21 cellular contexts compared by ENCODE assay signal in the genomic region with DNA sequence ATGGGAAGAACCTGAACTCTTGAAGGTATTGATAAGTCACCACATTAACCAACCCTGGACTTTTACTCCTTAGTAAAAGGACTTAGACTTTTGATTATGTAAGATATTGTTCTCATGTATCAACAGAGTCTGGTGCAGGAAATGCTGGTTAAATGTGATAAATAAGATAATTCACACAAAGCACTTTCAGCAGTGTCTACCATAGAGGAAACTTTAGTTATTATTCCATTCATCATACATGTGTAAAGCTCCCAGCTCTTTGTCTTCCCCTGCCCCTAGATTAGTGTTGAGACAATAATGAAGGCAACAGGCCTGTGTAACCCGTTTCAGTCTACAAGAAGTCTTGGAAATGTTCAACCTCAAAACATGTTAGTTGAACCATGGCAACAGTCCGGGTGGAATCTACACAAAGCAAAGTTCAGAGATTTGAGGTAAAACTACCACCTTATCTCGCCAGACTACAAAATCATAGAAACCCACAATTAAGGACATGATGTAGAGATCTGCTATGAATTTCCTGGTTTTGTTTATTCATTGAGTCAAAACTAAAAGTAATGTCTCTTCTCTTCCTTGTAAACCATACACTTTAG.
"Had no signal": no experiment of that assay in that cellular context is flagged by ENCODE, and none has a peak within 500 bp of the region (broad histone marks: within the 10 kb centered on the region; RNA-seq: fewer than 3 reads in every experiment).

No MANE protein-coding gene starts in this region.

- H3K36me3 Mint-ChIP-seq: activated naive CD4-positive, alpha-beta T cell treated with anti-CD3 and anti-CD28 coated beads, Interleukin-2, amount 10 ng/mL, durations not matched to agents 7 days and 5 days had no signal

- H3K4me3 Mint-ChIP-seq: activated CD4-positive, alpha-beta T cell treated with anti-CD3 and anti-CD28 coated beads, Interleukin-2, amount 10 ng/mL, durations not matched to agents 24 days and 14 days; activated CD8-positive, alpha-beta T cell treated with anti-CD3 and anti-CD28 coated beads for 36 hours; activated naive CD4-positive, alpha-beta T cell treated with anti-CD3 and anti-CD28 coated beads, Interleukin-2, amount 10 ng/mL, durations not matched to agents 7 days and 5 days; activated T-cell treated with anti-CD3 and anti-CD28 coated beads, Interleukin-2, amount 50 U/mL, for 24 hours; dendritic cell treated with granulocyte-macrophage colony-stimulating factor and Interleukin-4, amounts not matched to agents 40 ng/mL and 50 ng/mL, for 4 days; nephron; stimulated activated naive B cell treated with anti-CD40 and anti-IgM and Interleukin-4, amounts not matched to agents 10 μg/mL and 1 μg/mL and 100 μg/mL, for 72 hours had no signal

- H3K4me3 ChIP-seq: ascending aorta, hepatocyte, sigmoid colon, thoracic aorta, upper lobe of left lung had no signal

- H3K9me3 ChIP-seq: sigmoid colon had no signal

- H3K36me3 ChIP-seq: ascending aorta, sigmoid colon, thoracic aorta, upper lobe of left lung had no signal

- H3K27me3 ChIP-seq: ascending aorta, hepatocyte, sigmoid colon, upper lobe of left lung had no signal

- H3K27ac ChIP-seq: ascending aorta, epithelial cell of prostate, hepatocyte, sigmoid colon, thoracic aorta, upper lobe of left lung had no signal

- H2AFZ ChIP-seq: hepatocyte had no signal

- H3K79me2 ChIP-seq: hepatocyte had no signal

- H3K27me3 Mint-ChIP-seq: activated CD4-positive, alpha-beta T cell treated with anti-CD3 and anti-CD28 coated beads, Interleukin-2, amount 10 ng/mL, durations not matched to agents 24 days and 14 days; activated CD8-positive, alpha-beta T cell treated with anti-CD3 and anti-CD28 coated beads for 36 hours; activated naive CD4-positive, alpha-beta T cell treated with anti-CD3 and anti-CD28 coated beads, Interleukin-2, amount 10 ng/mL, durations not matched to agents 7 days and 5 days; activated T-cell treated with anti-CD3 and anti-CD28 coated beads, Interleukin-2, amount 50 U/mL, for 24 hours; dendritic cell treated with granulocyte-macrophage colony-stimulating factor and Interleukin-4, amounts not matched to agents 40 ng/mL and 50 ng/mL, for 4 days; stimulated activated naive B cell treated with anti-CD40 and anti-IgM and Interleukin-4, amounts not matched to agents 10 μg/mL and 1 μg/mL and 100 μg/mL, for 72 hours had no signal

- H3K4me1 ChIP-seq: ascending aorta, sigmoid colon had no signal

- H3K27ac Mint-ChIP-seq: activated CD4-positive, alpha-beta T cell treated with anti-CD3 and anti-CD28 coated beads, Interleukin-2, amount 10 ng/mL, durations not matched to agents 24 days and 14 days; activated CD8-positive, alpha-beta T cell treated with anti-CD3 and anti-CD28 coated beads for 36 hours; activated naive CD4-positive, alpha-beta T cell treated with anti-CD3 and anti-CD28 coated beads, Interleukin-2, amount 10 ng/mL, durations not matched to agents 7 days and 5 days; activated T-cell treated with anti-CD3 and anti-CD28 coated beads, Interleukin-2, amount 50 U/mL, for 24 hours; dendritic cell treated with granulocyte-macrophage colony-stimulating factor and Interleukin-4, amounts not matched to agents 40 ng/mL and 50 ng/mL, for 4 days; nephron; stimulated activated naive B cell treated with anti-CD40 and anti-IgM and Interleukin-4, amounts not matched to agents 10 μg/mL and 1 μg/mL and 100 μg/mL, for 72 hours had no signal

- ATAC-seq: activated CD8-positive, alpha-beta T cell treated with anti-CD3 and anti-CD28 coated beads for 36 hours; left cardiac atrium; stimulated activated naive B cell treated with anti-CD40 and anti-IgM and Interleukin-4, amounts not matched to agents 10 μg/mL and 1 μg/mL and 100 μg/mL, for 72 hours had no signal

- DNase-seq: activated CD4-positive, alpha-beta T cell treated with anti-CD3 and anti-CD28 coated beads, Interleukin-2, amount 10 ng/mL, durations not matched to agents 24 days and 14 days; activated CD8-positive, alpha-beta T cell treated with anti-CD3 and anti-CD28 coated beads for 36 hours; activated naive CD4-positive, alpha-beta T cell treated with anti-CD3 and anti-CD28 coated beads, Interleukin-2, amount 10 ng/mL, durations not matched to agents 7 days and 5 days; activated T-cell treated with anti-CD3 and anti-CD28 coated beads, Interleukin-2, amount 50 U/mL, for 24 hours; cerebellar nuclear complex; foreskin fibroblast; left cardiac atrium; mesenchymal stem cell; nucleus accumbens; posterior cingulate gyrus; sigmoid colon; stimulated activated CD4-positive, alpha-beta T cell treated with anti-CD3 and anti-CD28 coated beads, Interleukin-4, amount 100 ng/mL, for 24 hours; stimulated activated naive B cell treated with anti-CD40 and anti-IgM and Interleukin-4, amounts not matched to agents 10 μg/mL and 1 μg/mL and 100 μg/mL, for 72 hours; T-helper 1 cell; upper lobe of left lung had no signal

- H3K4me2 ChIP-seq: hepatocyte had no signal
